16 cellular contexts compared by ENCODE assay signal in the genomic region with DNA sequence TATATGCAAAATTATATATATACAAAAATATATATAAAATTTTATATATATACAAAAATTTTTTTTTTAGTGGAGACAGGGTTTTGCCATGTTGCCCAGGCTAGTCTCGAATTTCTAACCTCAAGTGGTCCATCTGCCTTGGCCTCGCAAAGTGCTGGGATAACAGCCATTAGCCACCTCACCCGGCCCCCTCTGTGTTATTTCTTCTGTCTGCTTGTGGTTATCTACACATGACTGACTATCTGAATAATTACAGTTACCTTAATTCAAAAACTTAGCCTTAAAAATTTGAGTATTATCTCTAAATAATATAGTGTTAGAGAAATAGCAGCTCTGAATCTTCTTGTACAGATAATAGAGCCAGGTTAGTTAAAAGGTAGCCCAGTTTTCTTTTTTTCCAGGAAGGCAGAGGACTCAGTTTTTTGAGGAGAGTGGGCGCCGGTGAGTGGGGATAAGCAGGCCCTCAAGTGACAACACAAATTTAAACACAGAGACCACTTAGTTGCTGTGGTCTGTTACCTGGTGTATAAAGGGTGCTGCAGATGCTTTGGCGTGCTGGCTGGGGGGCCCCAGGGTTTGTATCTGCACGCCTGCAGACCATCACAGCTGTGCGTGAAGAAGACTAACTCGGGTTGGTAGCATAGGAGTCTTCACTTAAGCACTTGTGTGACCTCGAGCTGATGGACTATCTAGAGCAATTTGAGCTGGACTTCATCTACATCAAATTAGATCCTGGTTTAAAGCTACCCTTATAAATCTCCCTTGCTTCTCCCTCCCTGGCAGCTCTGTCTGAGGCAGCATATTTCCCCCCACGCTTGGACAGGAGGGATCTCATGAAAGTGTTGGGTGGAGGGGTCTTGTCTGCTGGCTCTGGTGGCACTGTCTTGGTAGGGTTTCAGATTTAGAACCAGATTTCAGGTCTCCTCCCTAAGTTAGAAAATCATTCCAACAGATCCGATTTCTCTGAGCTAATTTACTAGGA.
A peak's percentile ranks its signal among the peaks of the same experiment; 100 is the strongest.
DNase-seq lines count a peak whose midpoint lies in the region; ATAC-seq and TF ChIP-seq lines count a peak whose summit lies in the region.
"Had no signal": no experiment of that assay in that cellular context is flagged by ENCODE, and none has a peak within 500 bp of the region (broad histone marks: within the 10 kb centered on the region; RNA-seq: fewer than 3 reads in every experiment).

No MANE protein-coding gene starts in this region.

- no peak overlapping the region for H3K27ac ChIP-seq in GM23338 (ENCODE audit: low read depth)
- no peak overlapping the region for H3K27ac ChIP-seq in sigmoid colon
- no peak overlapping the region for H3K27ac ChIP-seq in SK-N-SH (ENCODE audit: low read depth in 2 of 2, low read length in 1 of 2)
- no peak overlapping the region for H3K27ac ChIP-seq in SJCRH30
- H3K27ac ChIP-seq: neutrophil had no signal

- H3K4me1 ChIP-seq in GM23338 (ENCODE audit: insufficient read depth) (peaks cover 6% of the 10 kb centered on the region), sigmoid colon (peaks cover 0 to 29% (median 22%) of the 10 kb centered on the region in 4 donors), SK-N-SH (ENCODE audit: control insufficient read depth in 1 of 2, insufficient read depth in 2 of 2, low read depth in 1 of 2, low read length in 1 of 2) (peaks cover 5 to 9% of the 10 kb centered on the region in 2 experiments; a peak in 3 of 4 replicates), SJCRH30 (peaks cover 8% of the 10 kb centered on the region)

- H3K4me2 ChIP-seq in GM23338 (no peak overlapping the region), SK-N-SH (no peak overlapping the region)

- 85 to 93% methylated on average over 12 of the region's 12 CpGs for WGBS in sigmoid colon, 2 donors
- WGBS in SK-N-SH (ENCODE audit: low lambda C conversion rate) = 91% methylated on average over 11 of the region's 12 CpGs

- H3K4me3 ChIP-seq in GM23338 = no peak overlapping the region
- H3K4me3 ChIP-seq in sigmoid colon = no peak overlapping the region
- no peak overlapping the region for H3K4me3 ChIP-seq in SK-N-SH (ENCODE audit: low read depth in 2 of 2, low read length in 1 of 2)
- no peak overlapping the region for H3K4me3 ChIP-seq in SJCRH30

- no peaks in the 10 kb centered on the region for H3F3A ChIP-seq in GM23338 (replicated peaks; ENCODE audit: low read depth)
- H3F3A ChIP-seq in SK-N-SH (replicated peaks; ENCODE audit: insufficient read depth) = peaks cover 10% of the 10 kb centered on the region

- no peak for TF ChIP-seq POLR2A in sigmoid colon (IDR thresholded peaks at IDR 0.05)

- H3K27me3 Mint-ChIP-seq in GM23338 (ENCODE audit: insufficient read depth, low read depth, poor library complexity) = peaks cover 10% of the 10 kb centered on the region
- no peaks in the 10 kb centered on the region for H3K27me3 Mint-ChIP-seq in effector memory CD8-positive, alpha-beta T cell
- H3K27me3 Mint-ChIP-seq: activated CD4-positive, alpha-beta T cell treated with anti-CD3 and anti-CD28 coated beads for 36 hours had no signal

- POLR2A ChIA-PET in SK-N-SH (lab: Yijun Ruan, JAX) = interaction anchor here (0.9 kb wide), 1 partner anchor 16 kb away, joined by 3 read pairs; no protein-coding TSS in a partner anchor

- no peaks in the 10 kb centered on the region for H3K9me3 ChIP-seq in sigmoid colon
- H3K9me3 ChIP-seq in SK-N-SH = no peaks in the 10 kb centered on the region
- no peaks in the 10 kb centered on the region for H3K9me3 ChIP-seq in SJCRH30 (replicated peaks)
- H3K9me3 ChIP-seq: neutrophil had no signal

- no peak for TF ChIP-seq RAD21 in SK-N-SH (IDR thresholded peaks at IDR 0.05; ENCODE audit: low read length)

- H3K79me2 ChIP-seq in GM23338 (replicated peaks; ENCODE audit: insufficient read depth) (peaks cover 57% of the 10 kb centered on the region), SK-N-SH (ENCODE audit: insufficient read depth) (no peaks in the 10 kb centered on the region)

- no peak overlapping the region for H2AFZ ChIP-seq in GM23338
- H2AFZ ChIP-seq in SK-N-SH (ENCODE audit: low read depth) = no peak overlapping the region

- H3K4me1 Mint-ChIP-seq in GM23338 = peaks cover 12% of the 10 kb centered on the region
- H3K4me1 Mint-ChIP-seq in effector memory CD8-positive, alpha-beta T cell (ENCODE audit: low read depth in 2 of 2) = peaks cover 28 to 29% of the 10 kb centered on the region in 2 donors

- TF ChIP-seq EP300 in sigmoid colon (IDR thresholded peaks at IDR 0.05) = no peak
- no peak for TF ChIP-seq EP300 in SK-N-SH (IDR thresholded peaks at IDR 0.05; ENCODE audit: borderline replicate concordance in 1 of 2, low read depth in 1 of 2, low read length in 1 of 2)

- peaks cover 5% of the 10 kb centered on the region; the same call in 2 of the 3 replicates for H3K36me3 Mint-ChIP-seq in GM23338 (ENCODE audit: low read depth)
- H3K36me3 Mint-ChIP-seq in effector memory CD8-positive, alpha-beta T cell (ENCODE audit: insufficient read depth) = peaks cover 10% of the 10 kb centered on the region

- no peaks in the 10 kb centered on the region for H3K9me2 ChIP-seq in GM23338 (ENCODE audit: insufficient read depth)
- H3K9me2 ChIP-seq in SK-N-SH = no peaks in the 10 kb centered on the region

- no peak for ATAC-seq in GM23338
- ATAC-seq in effector memory CD8-positive, alpha-beta T cell (replicated peaks) = no peak
- ATAC-seq in GM21717 (IDR thresholded peaks at IDR 0.05; ENCODE audit: unreplicated experiment) = no peak
- ATAC-seq: activated CD4-positive, alpha-beta T cell treated with anti-CD3 and anti-CD28 coated beads for 36 hours; right cardiac atrium had no signal

- H3K9me3 Mint-ChIP-seq in GM23338 = no peaks in the 10 kb centered on the region
- H3K9me3 Mint-ChIP-seq in effector memory CD8-positive, alpha-beta T cell = no peaks in the 10 kb centered on the region

- intact Hi-C loops in sigmoid colon (cut with DNase I) = no loop called here

- H3K9ac ChIP-seq in SK-N-SH = no peak overlapping the region

- CTCF ChIA-PET in SK-N-SH (lab: Yijun Ruan, JAX) = interaction anchor here (0.7 to 9.1 kb wide), 4 partner anchors 10 to 16 kb away, joined by 3 to 70 read pairs (median 4); no protein-coding TSS in a partner anchor

- H4K20me1 ChIP-seq in GM23338 (replicated peaks; ENCODE audit: insufficient read depth) (peaks cover 6% of the 10 kb centered on the region), SK-N-SH (ENCODE audit: insufficient read depth) (peaks cover 4% of the 10 kb centered on the region; the same call in 1 of the 2 replicates)

- DNase-seq in GM23338 (ENCODE audit: low spot score) (no peak), NCI-H524 treated with DMSO at 0.1 percent for 48 hours (lab: John Stamatoyannopoulos, UW) (peak; percentile 31), sigmoid colon (peak; percentile 28), SK-N-SH (no peak), SJCRH30 (no peak)
- no peak for DNase-seq in effector memory CD8-positive, alpha-beta T cell
- DNase-seq: activated CD4-positive, alpha-beta T cell treated with anti-CD3 and anti-CD28 coated beads for 36 hours; activated gamma-delta T cell; AML-193; Calu3; hippocampal formation; Kasumi-1; NCI-H1105 treated with DMSO at 0.1 percent for 48 hours; right cardiac atrium had no signal

- no peaks in the 10 kb centered on the region for H3K27me3 ChIP-seq in GM23338 (ENCODE audit: insufficient read depth)
- no peaks in the 10 kb centered on the region for H3K27me3 ChIP-seq in sigmoid colon
- H3K27me3 ChIP-seq in SK-N-SH (ENCODE audit: insufficient read depth) = no peaks in the 10 kb centered on the region
- H3K27me3 ChIP-seq in SJCRH30 = no peaks in the 10 kb centered on the region
- H3K27me3 ChIP-seq: neutrophil had no signal

- H3K4me3 Mint-ChIP-seq in GM23338 = no peak overlapping the region
- no peak overlapping the region for H3K4me3 Mint-ChIP-seq in effector memory CD8-positive, alpha-beta T cell
- H3K4me3 Mint-ChIP-seq: activated CD4-positive, alpha-beta T cell treated with anti-CD3 and anti-CD28 coated beads for 36 hours had no signal

- TF ChIP-seq CTCF in GM23338 (conservative IDR thresholded peaks at IDR 0.05; ENCODE audit: low read depth in 2 of 2) (no peak), sigmoid colon (IDR thresholded peaks at IDR 0.05) (no peak), SK-N-SH (IDR thresholded peaks at IDR 0.05) (no peak)

- peak overlapping the region; percentile 77 for H3K27ac Mint-ChIP-seq in GM23338
- H3K27ac Mint-ChIP-seq in effector memory CD8-positive, alpha-beta T cell = peak overlapping the region; percentile 32 to 69
- H3K27ac Mint-ChIP-seq: activated CD4-positive, alpha-beta T cell treated with anti-CD3 and anti-CD28 coated beads for 36 hours had no signal

- H3K36me3 ChIP-seq in GM23338 (ENCODE audit: insufficient read depth) (no peaks in the 10 kb centered on the region), sigmoid colon (no peaks in the 10 kb centered on the region), SK-N-SH (replicated peaks in 1 of 2; ENCODE audit: control insufficient read depth in 1 of 2, insufficient read depth in 2 of 2, low read length in 1 of 2) (no peaks in the 10 kb centered on the region), SJCRH30 (no peaks in the 10 kb centered on the region)
- H3K36me3 ChIP-seq: neutrophil had no signal

TF ChIP-seq in GM23338, 12 proteins besides CTCF, POLR2A, EP300 and RAD21:
- no peak for TF ChIP-seq NANOG (IDR thresholded peaks at IDR 0.05; ENCODE audit: borderline replicate concordance)
- TF ChIP-seq ZNF331 (CRISPR knock-in tag; IDR thresholded peaks at IDR 0.05; ENCODE audit: low read depth) = no peak

TF ChIP-seq in SK-N-SH, 30 proteins besides CTCF, POLR2A, EP300 and RAD21:
- no peak for TF ChIP-seq PBX3 (IDR thresholded peaks at IDR 0.05)
- no peak for TF ChIP-seq TEAD4 (IDR thresholded peaks at IDR 0.05; ENCODE audit: borderline replicate concordance, insufficient read depth)
- no peak for TF ChIP-seq SIN3A (IDR thresholded peaks at IDR 0.05; ENCODE audit: borderline replicate concordance, low read depth, low read length)
- TF ChIP-seq SMC3 (IDR thresholded peaks at IDR 0.05; ENCODE audit: low read depth, low read length) = no peak
- no peak for TF ChIP-seq MEF2A (IDR thresholded peaks at IDR 0.05; ENCODE audit: borderline replicate concordance, low read depth)
- no peak for TF ChIP-seq EZH2phosphoT487 (IDR thresholded peaks at IDR 0.05; ENCODE audit: borderline replicate concordance, low read depth)
- TF ChIP-seq FOSL2 (IDR thresholded peaks at IDR 0.05; ENCODE audit: borderline replicate concordance, low read depth) = no peak
- no peak for TF ChIP-seq RFX5 (IDR thresholded peaks at IDR 0.05; ENCODE audit: low read length)
- no peak for TF ChIP-seq CHD2 (IDR thresholded peaks at IDR 0.05; ENCODE audit: low read length, partially characterized antibody)
- TF ChIP-seq RXRA (IDR thresholded peaks at IDR 0.05; ENCODE audit: borderline replicate concordance, low read depth) = no peak

Comparison
In these comparisons a context has a peak if more than half of its experiments do, and no peak if none do; other contexts are left out.
1. DNase-seq: peak in NCI-H524 treated with DMSO at 0.1 percent for 48 hours (single experiment) and sigmoid colon (single experiment); none in GM23338 (single experiment), effector memory CD8-positive, alpha-beta T cell (0 of 3), SK-N-SH (single experiment) and SJCRH30 (0 of 2).